ENCODE assay signal across 22 cellular contexts in genomic region chr4:184621518-184621917, GRCh38. TPM values are rescaled to one million over a fixed set of nuclear protein-coding genes. Genes with fewer than 3 reads are reported as not detected.
DNase-seq lines count a peak whose midpoint lies in the region; ATAC-seq, FAIRE-seq and TF ChIP-seq lines count a peak whose summit lies in the region.
"Had no signal": no experiment of that assay in that cellular context is flagged by ENCODE, and none has a peak within 500 bp of the region (broad histone marks: within the 10 kb centered on the region; RNA-seq: fewer than 3 reads in every experiment).

No MANE protein-coding gene starts in this region.

- in situ Hi-C loops in HepG2 (cut with HindIII; ENCODE audit: extremely low pct_ligation_motif_present, low pct_unique_long_range_greater_than_20kb) = no loop called here

- H3K18ac ChIP-seq in H1 (ENCODE audit: extremely low read depth, low read length) = no peak overlapping the region

- H2BK20ac ChIP-seq in H1 (ENCODE audit: low read length) = 0 out of 2 replicates have a peak overlapping the region, but pooled peaks have one; percentile 34

- H3K27ac ChIP-seq in H1 (ENCODE audit: low read depth, low read length) (no peak overlapping the region), HepG2 (ENCODE audit: extremely low read length, insufficient read depth, low read length) (peak overlapping the region; percentile 33)
- H3K27ac ChIP-seq: 22Rv1; A549; BLaER1 treated with 17β-estradiol and CSF1 and Interleukin-3, amounts not matched to agents 10 nM and 100 nM; C4-2B had no signal

- H3K79me2 ChIP-seq in H1 (ENCODE audit: control insufficient read depth in 1 of 2, insufficient read depth in 2 of 2, low read length in 2 of 2) = no peaks in the 10 kb centered on the region
- H3K79me2 ChIP-seq in HepG2 (ENCODE audit: insufficient read depth, low read length) = peaks cover 44% of the 10 kb centered on the region

- POLR2A ChIA-PET in activated CD4-positive, alpha-beta T cell treated with anti-CD3 and anti-CD28 coated beads, Interleukin-2, amount 10 ng/mL, durations not matched to agents 7 days and 5 days (lab: Charles Lee) = no interaction called here
- POLR2A ChIA-PET in H1 (lab: Charles Lee; ENCODE audit: partially characterized antibody) = interaction anchor here (1.0 to 1.7 kb wide), 2 partner anchors 9 to 23 kb away, joined by 3 to 4 read pairs; no protein-coding TSS in a partner anchor
- POLR2A ChIA-PET in HepG2 (lab: Yijun Ruan, JAX) = interaction anchor here (0.9 to 4.5 kb wide), 3 partner anchors 9 to 112 kb away, joined by 3 to 17 read pairs (median 3); partner anchors contain the start of gene CENPU

- H4K8ac ChIP-seq in H1 (ENCODE audit: extremely low read depth, insufficient read depth, low read length) = no peak overlapping the region

- no peak overlapping the region for H2BK12ac ChIP-seq in H1 (ENCODE audit: low read depth, low read length)

- H3K23ac ChIP-seq in H1 (ENCODE audit: insufficient read length) = no peak overlapping the region

- no peak overlapping the region for H2BK5ac ChIP-seq in H1 (ENCODE audit: low read depth, low read length)

- no peak overlapping the region for H4K5ac ChIP-seq in H1 (ENCODE audit: insufficient read length, low read depth, low read length)

- CTCF ChIA-PET in activated CD4-positive, alpha-beta T cell treated with anti-CD3 and anti-CD28 coated beads, Interleukin-2, amount 10 ng/mL, durations not matched to agents 7 days and 5 days (lab: Charles Lee) = interaction anchor here (0.5 kb wide), 1 partner anchor 48 kb away, joined by 3 read pairs; no protein-coding TSS in a partner anchor
- CTCF ChIA-PET in H1 (lab: Charles Lee; ENCODE audit: partially characterized antibody) (no interaction called here), HepG2 (lab: Yijun Ruan, JAX; ENCODE audit: low intra/inter-chr PET ratio, low total read pairs) (no interaction called here)

- H3K4me1 Mint-ChIP-seq in activated CD4-positive, alpha-beta T cell treated with anti-CD3 and anti-CD28 coated beads, Interleukin-2, amount 10 ng/mL, durations not matched to agents 7 days and 5 days = peaks cover 23% of the 10 kb centered on the region

- no TSS peak for BruUV-seq in HepG2 (replicated peaks; lab: Mats Ljungman, UMichigan)

- no peaks in the 10 kb centered on the region for H4K20me1 ChIP-seq in H1 (replicated peaks in 1 of 2; ENCODE audit: control insufficient read depth in 1 of 2, insufficient read depth in 2 of 2, low read length in 2 of 2)
- no peaks in the 10 kb centered on the region for H4K20me1 ChIP-seq in HepG2 (ENCODE audit: insufficient read depth, low read length)
- H4K20me1 ChIP-seq: BLaER1 treated with 17β-estradiol and CSF1 and Interleukin-3, amounts not matched to agents 10 nM and 100 nM had no signal

- TF ChIP-seq RAD21 in H1 (IDR thresholded peaks at IDR 0.05 in 1 of 2, conservative IDR thresholded peaks at IDR 0.05 in 1 of 2; ENCODE audit: low read depth in 2 of 2, low read length in 2 of 2) (no peak), HepG2 (CRISPR knock-in tag; IDR thresholded peaks at IDR 0.05) (no peak)

- H3K27me3 ChIP-seq in H1 (replicated peaks in 1 of 4; ENCODE audit: control insufficient read depth in 3 of 4, extremely low read depth in 1 of 4, insufficient read depth in 3 of 4, low read length in 3 of 4) (no peaks in the 10 kb centered on the region), HepG2 (ENCODE audit: control insufficient read depth in 1 of 2, insufficient read depth in 2 of 2, low read length in 2 of 2) (no peaks in the 10 kb centered on the region)
- H3K27me3 ChIP-seq: BLaER1 treated with 17β-estradiol and CSF1 and Interleukin-3, amounts not matched to agents 10 nM and 100 nM had no signal

- H3K79me1 ChIP-seq in H1 (ENCODE audit: low read depth, low read length) = no peaks in the 10 kb centered on the region

- peaks cover 3% of the 10 kb centered on the region for H3K9me3 Mint-ChIP-seq in activated CD4-positive, alpha-beta T cell treated with anti-CD3 and anti-CD28 coated beads, Interleukin-2, amount 10 ng/mL, durations not matched to agents 7 days and 5 days
- H3K9me3 Mint-ChIP-seq: CD4-positive, alpha-beta T cell; CD8-positive, alpha-beta T cell had no signal

- H3K9me3 ChIP-seq in H1 (ENCODE audit: insufficient read depth in 2 of 2, low read depth in 1 of 2, low read length in 1 of 2) (0 out of 4 replicates have a peak, but pooled peaks cover 0 to 3% of the 10 kb centered on the region in 2 experiments), HepG2 (ENCODE audit: low read length) (no peaks in the 10 kb centered on the region)
- H3K9me3 ChIP-seq: A549; BLaER1 treated with 17β-estradiol and CSF1 and Interleukin-3, amounts not matched to agents 10 nM and 100 nM had no signal

- no peak for FAIRE-seq in H1 (lab: Jason Lieb, UNC)
- FAIRE-seq in HepG2 (lab: Jason Lieb, UNC) = peak; percentile 47
- FAIRE-seq: A549, D721Med, G401.6, GM12891, GM19239 had no signal

- peaks cover 3% of the 10 kb centered on the region; the same call in 1 of the 2 replicates for H3K23me2 ChIP-seq in H1 (ENCODE audit: low read depth, low read length)

- TF ChIP-seq CTCF in H1 (IDR thresholded peaks at IDR 0.05; ENCODE audit: control extremely low read depth in 1 of 3, insufficient read depth in 1 of 3, low read depth in 1 of 3, low read length in 3 of 3) (no peak), HepG2 (CRISPR knock-in tag; IDR thresholded peaks at IDR 0.05) (no peak)

- H3K4me2 ChIP-seq in H1 (ENCODE audit: insufficient read depth in 1 of 2, low read depth in 2 of 2, low read length in 2 of 2) = no peak overlapping the region
- H3K4me2 ChIP-seq in HepG2 (ENCODE audit: low read depth, low read length) = peak overlapping the region; percentile 66
- H3K4me2 ChIP-seq: A549; BLaER1 treated with 17β-estradiol and CSF1 and Interleukin-3, amounts not matched to agents 10 nM and 100 nM had no signal

- H4K91ac ChIP-seq in H1 (replicated peaks; ENCODE audit: insufficient read length, low read length) = no peak overlapping the region

- no peak for TF ChIP-seq POLR2A in H1 (IDR thresholded peaks at IDR 0.05; ENCODE audit: control extremely low read depth in 1 of 2, low read depth in 2 of 2, low read length in 2 of 2)
- TF ChIP-seq POLR2A in HepG2 (IDR thresholded peaks at IDR 0.05; ENCODE audit: insufficient read depth in 1 of 2, low read depth in 2 of 2, low read length in 2 of 2) = no peak

- H3K9ac ChIP-seq in H1 (replicated peaks in 1 of 4; ENCODE audit: extremely low read depth in 1 of 4, low read depth in 3 of 4, low read length in 3 of 4) = no peak overlapping the region
- H3K9ac ChIP-seq in HepG2 (ENCODE audit: insufficient read depth, low read depth, low read length) = peak overlapping the region; percentile 30; the same call in 1 of the 2 replicates
- H3K9ac ChIP-seq: BLaER1 treated with 17β-estradiol and CSF1 and Interleukin-3, amounts not matched to agents 10 nM and 100 nM had no signal

- H3K4me3 ChIP-seq in H1 (ENCODE audit: extremely low read depth in 1 of 4, insufficient read depth in 2 of 4, low read depth in 3 of 4, low read length in 4 of 4) (no peak overlapping the region), HepG2 (replicated peaks in 1 of 3; ENCODE audit: insufficient read depth in 1 of 3, low read depth in 2 of 3, low read length in 3 of 3) (0 out of 6 replicates have a peak overlapping the region, but pooled peaks of 1 of the 3 experiments have one; percentile 14)
- H3K4me3 ChIP-seq: A549; BLaER1 treated with 17β-estradiol and CSF1 and Interleukin-3, amounts not matched to agents 10 nM and 100 nM had no signal

- no peak overlapping the region for H2BK120ac ChIP-seq in H1 (replicated peaks; ENCODE audit: low read depth, low read length)

- no peak for DNase-seq in activated CD4-positive, alpha-beta T cell treated with anti-CD3 and anti-CD28 coated beads, Interleukin-2, amount 10 ng/mL, durations not matched to agents 7 days and 5 days
- no peak for DNase-seq in activated CD4-positive, alpha-beta T cell treated with anti-CD3 and anti-CD28 coated beads, Interleukin-2, amount 50 U/mL, for 4 hours
- DNase-seq in H1 (ENCODE audit: low read depth in 1 of 2, low spot score in 2 of 2) (no peak), HepG2 (ENCODE audit: low spot score) (peak; percentile 48)
- DNase-seq: AML-193; Caco-2; Calu3; CD4-positive, alpha-beta T cell; CD8-positive, alpha-beta T cell; DMS79 treated with DMSO at 0.1 percent for 48 hours; GF-D8 had no signal

- H3K4me3 Mint-ChIP-seq in activated CD4-positive, alpha-beta T cell treated with anti-CD3 and anti-CD28 coated beads, Interleukin-2, amount 10 ng/mL, durations not matched to agents 7 days and 5 days = no peak overlapping the region
- H3K4me3 Mint-ChIP-seq: B cell; CD4-positive, alpha-beta T cell; CD8-positive, alpha-beta T cell had no signal

- H3K4ac ChIP-seq in H1 (replicated peaks; ENCODE audit: insufficient read length, low read depth, low read length) = no peak overlapping the region

- TF ChIP-seq EP300 in H1 (IDR thresholded peaks at IDR 0.05; ENCODE audit: borderline replicate concordance in 1 of 2, low read depth in 2 of 2, low read length in 2 of 2) (no peak), HepG2 (IDR thresholded peaks at IDR 0.05; ENCODE audit: low read depth in 2 of 2, low read length in 2 of 2) (peak in 1 of 2 experiments; percentile 28; a peak in 1 of 4 replicates), HepG2 (CRISPR knock-in tag; IDR thresholded peaks at IDR 0.05; ENCODE audit: borderline replicate concordance) (no peak)

- no peaks in the 10 kb centered on the region for H3K36me3 ChIP-seq in H1 (ENCODE audit: control insufficient read depth in 2 of 4, insufficient read depth in 4 of 4, low read length in 3 of 4)
- no peaks in the 10 kb centered on the region for H3K36me3 ChIP-seq in HepG2 (replicated peaks in 1 of 2; ENCODE audit: control insufficient read depth in 1 of 2, insufficient read depth in 2 of 2, low read length in 2 of 2)

- H2AFZ ChIP-seq in H1 (ENCODE audit: low read length) = no peak overlapping the region
- H2AFZ ChIP-seq in HepG2 (ENCODE audit: low read length) = no peak overlapping the region

- WGBS in H1 (ENCODE audit: extremely low coverage in 1 of 2, insufficient coverage in 1 of 2, insufficient read length in 1 of 2, insufficient replicate concordance in 2 of 2, low coverage in 1 of 2, low lambda C conversion rate in 2 of 2, missing lambda C conversion rate in 1 of 2), 2 experiments = 95% methylated on average over 3 of the region's 3 CpGs; no CpG with 5 or more reads in 1 of the 2 experiments
- 35% methylated on average over 3 of the region's 3 CpGs for WGBS in HepG2 (ENCODE audit: low lambda C conversion rate)

- intact Hi-C loops in HepG2 (cut with micrococcal nuclease; ENCODE audit: unreplicated experiment) = no loop called here

- ATAC-seq in HepG2 (peak; percentile 7), GM19351 (IDR thresholded peaks at IDR 0.05; ENCODE audit: unreplicated experiment) (no peak), HG02623 (IDR thresholded peaks at IDR 0.05; ENCODE audit: unreplicated experiment) (no peak)
- ATAC-seq: A549; CD8-positive, alpha-beta T cell had no signal

- H3K27me3 Mint-ChIP-seq in activated CD4-positive, alpha-beta T cell treated with anti-CD3 and anti-CD28 coated beads, Interleukin-2, amount 10 ng/mL, durations not matched to agents 7 days and 5 days = no peaks in the 10 kb centered on the region
- H3K27me3 Mint-ChIP-seq: B cell; CD4-positive, alpha-beta T cell had no signal

- H2BK15ac ChIP-seq in H1 (ENCODE audit: low read length) = no peak overlapping the region; the same call in 1 of the 2 replicates

- peaks cover 4 to 14% (median 8%) of the 10 kb centered on the region in 4 experiments for H3K4me1 ChIP-seq in H1 (replicated peaks in 1 of 4; ENCODE audit: control insufficient read depth in 3 of 4, insufficient read depth in 4 of 4, low read length in 3 of 4)
- H3K4me1 ChIP-seq in HepG2 (ENCODE audit: insufficient read depth, low read length) = peaks cover 75% of the 10 kb centered on the region
- H3K4me1 ChIP-seq: A549 had no signal

- H3K14ac ChIP-seq in H1 (ENCODE audit: insufficient read length) = no peak overlapping the region

- H3K56ac ChIP-seq in H1 (replicated peaks; ENCODE audit: insufficient read length, low read depth, low read length) = no peak overlapping the region

- H3K27ac Mint-ChIP-seq in activated CD4-positive, alpha-beta T cell treated with anti-CD3 and anti-CD28 coated beads, Interleukin-2, amount 10 ng/mL, durations not matched to agents 7 days and 5 days = peak overlapping the region; percentile 20
- H3K27ac Mint-ChIP-seq: B cell; CD4-positive, alpha-beta T cell had no signal

- H2AK5ac ChIP-seq in H1 (ENCODE audit: low read depth, low read length) = no peak overlapping the region

- H3K36me3 Mint-ChIP-seq in activated CD4-positive, alpha-beta T cell treated with anti-CD3 and anti-CD28 coated beads, Interleukin-2, amount 10 ng/mL, durations not matched to agents 7 days and 5 days (ENCODE audit: low read depth) = peaks cover 28% of the 10 kb centered on the region

RNA-seq across cellular contexts. Expression of gene CASP3, which starts 27.7 kb away (rescaled TPM):
- total RNA-seq in activated CD4-positive, alpha-beta T cell treated with anti-CD3 and anti-CD28 coated beads, Interleukin-2, amount 10 ng/mL, durations not matched to agents 7 days and 5 days = 10 to 100 TPM; 58.0 to 64.2 TPM
- 81.1 and 82.5 TPM in 2 replicates for total RNA-seq in H1 (2021; fragmentation: NEBNext Ultra II Directional; extraction: Animal tissue kit (Norgen Biotek cat#: 25700))
- polyA plus RNA-seq in H1 (2011; rRNA removed) = 15.0 and 27.8 TPM in 2 replicates
- 39.6 TPM for polyA plus RNA-seq in H1 (2011; cell fraction: cytosol; rRNA removed)
- polyA plus RNA-seq in H1 (2011; cell fraction: nucleus; rRNA removed) = 12.9 TPM
- 30.9 to 58.4 TPM (median 37.1 TPM) in 4 replicates for polyA plus RNA-seq in H1 (2012, experiment 1 of 2)
- 9.4 TPM for polyA plus RNA-seq in H1 (2012, experiment 2 of 2)
- 53.0 TPM for polyA plus RNA-seq in H1 (2013, experiment 1 of 2)
- 56.0 TPM for polyA plus RNA-seq in H1 (2013, experiment 2 of 2)
- polyA minus RNA-seq in H1 (2011; rRNA and poly(A)+ RNA removed) = 19.4 and 27.4 TPM in 2 replicates
- polyA minus RNA-seq in H1 (2011; cell fraction: cytosol; rRNA and poly(A)+ RNA removed) = 14.6 TPM
- 15.8 TPM for polyA minus RNA-seq in H1 (2011; cell fraction: nucleus; rRNA and poly(A)+ RNA removed)
- 77.8 and 139 TPM in 2 replicates for total RNA-seq in HepG2 (2016; rRNA removed; fragmentation: Illumina TruSeq; extraction: Trizol)
- 6.9 and 8.3 TPM in 2 replicates for total RNA-seq in HepG2 (2016; cell fraction: cytosol; rRNA removed; fragmentation: Illumina TruSeq; extraction: Trizol; ENCODE audit: low read depth)
- 76.3 and 140 TPM in 2 replicates for total RNA-seq in HepG2 (2016; cell fraction: insoluble cytoplasmic fraction; rRNA removed; fragmentation: Illumina TruSeq; extraction: Trizol)
- total RNA-seq in HepG2 (2016; cell fraction: membrane; rRNA removed; fragmentation: Illumina TruSeq; extraction: Trizol) = 25.2 and 26.5 TPM in 2 replicates
- 38.4 and 42.0 TPM in 2 replicates for total RNA-seq in HepG2 (2016; cell fraction: nucleus; rRNA removed; fragmentation: Illumina TruSeq; extraction: Trizol)
- polyA plus RNA-seq in HepG2 (2011; rRNA removed) = 19.9 and 26.0 TPM in 2 replicates
- polyA plus RNA-seq in HepG2 (2011; cell fraction: cytosol; rRNA removed) = 9.9 and 15.6 TPM in 2 replicates
- 4.4 and 6.4 TPM in 2 replicates for polyA plus RNA-seq in HepG2 (2011; cell fraction: nucleus; rRNA removed)
- 22.6 and 26.2 TPM in 2 replicates for polyA plus RNA-seq in HepG2 (2012)
- 4.5 and 4.9 TPM in 2 replicates for polyA plus RNA-seq in HepG2 (2016; cell fraction: cytosol; fragmentation: Illumina TruSeq; extraction: Trizol; ENCODE audit: low read depth)
- polyA plus RNA-seq in HepG2 (2016; cell fraction: insoluble cytoplasmic fraction; fragmentation: Illumina TruSeq; extraction: Trizol; ENCODE audit: low read depth) = 116 and 129 TPM in 2 replicates
- polyA plus RNA-seq in HepG2 (2016; cell fraction: membrane; fragmentation: Illumina TruSeq; extraction: Trizol; ENCODE audit: low read depth) = 13.7 and 15.0 TPM in 2 replicates
- 50.9 and 57.0 TPM in 2 replicates for polyA plus RNA-seq in HepG2 (2016; cell fraction: nucleus; fragmentation: Illumina TruSeq; extraction: Trizol; ENCODE audit: insufficient read depth, low read depth)
- polyA minus RNA-seq in HepG2 (2011; rRNA and poly(A)+ RNA removed; ENCODE audit: low replicate concordance) = 5.3 and 7.6 TPM in 2 replicates
- polyA minus RNA-seq in HepG2 (2011; cell fraction: cytosol; rRNA and poly(A)+ RNA removed) = 9.8 and 11.5 TPM in 2 replicates
- polyA minus RNA-seq in HepG2 (2011; cell fraction: nucleus; rRNA and poly(A)+ RNA removed) = 13.1 and 13.6 TPM in 2 replicates

RNA-seq across cellular contexts. Expression of gene PRIMPOL, which starts 28.0 kb away (rescaled TPM):
- total RNA-seq in activated CD4-positive, alpha-beta T cell treated with anti-CD3 and anti-CD28 coated beads, Interleukin-2, amount 10 ng/mL, durations not matched to agents 7 days and 5 days = 10 to 100 TPM; 20.2 to 21.4 TPM
- 5.0 and 6.7 TPM in 2 replicates for total RNA-seq in H1 (2021; fragmentation: NEBNext Ultra II Directional; extraction: Animal tissue kit (Norgen Biotek cat#: 25700))
- polyA plus RNA-seq in H1 (2011; rRNA removed) (2.7 and 4.4 TPM in 2 replicates), HepG2 (2011; rRNA removed) (4.4 and 7.3 TPM in 2 replicates)
- polyA plus RNA-seq in H1 (2011; cell fraction: cytosol; rRNA removed) = 6.3 TPM
- 0.97 TPM for polyA plus RNA-seq in H1 (2011; cell fraction: nucleus; rRNA removed)
- polyA plus RNA-seq in H1 (2012, experiment 1 of 2) = 6.3 to 10.6 TPM (median 8.8 TPM) in 4 replicates
- polyA plus RNA-seq in H1 (2012, experiment 2 of 2) = 0.92 TPM
- polyA plus RNA-seq in H1 (2013, experiment 1 of 2) = 6.3 TPM
- polyA plus RNA-seq in H1 (2013, experiment 2 of 2) = 6.8 TPM
- 1.0 and 1.4 TPM in 2 replicates for polyA minus RNA-seq in H1 (2011; rRNA and poly(A)+ RNA removed)
- polyA minus RNA-seq in H1 (2011; cell fraction: cytosol; rRNA and poly(A)+ RNA removed) = 2.4 TPM
- polyA minus RNA-seq in H1 (2011; cell fraction: nucleus; rRNA and poly(A)+ RNA removed) = 3.3 TPM
- total RNA-seq in HepG2 (2016; rRNA removed; fragmentation: Illumina TruSeq; extraction: Trizol) = 11.0 and 17.3 TPM in 2 replicates
- 9.6 and 10.1 TPM in 2 replicates for total RNA-seq in HepG2 (2016; cell fraction: cytosol; rRNA removed; fragmentation: Illumina TruSeq; extraction: Trizol; ENCODE audit: low read depth)
- total RNA-seq in HepG2 (2016; cell fraction: insoluble cytoplasmic fraction; rRNA removed; fragmentation: Illumina TruSeq; extraction: Trizol) = 10.8 and 14.2 TPM in 2 replicates
- total RNA-seq in HepG2 (2016; cell fraction: membrane; rRNA removed; fragmentation: Illumina TruSeq; extraction: Trizol) = 6.1 and 6.6 TPM in 2 replicates
- total RNA-seq in HepG2 (2016; cell fraction: nucleus; rRNA removed; fragmentation: Illumina TruSeq; extraction: Trizol) = 7.1 and 11.9 TPM in 2 replicates
- polyA plus RNA-seq in HepG2 (2011; cell fraction: cytosol; rRNA removed) = 1.4 and 2.2 TPM in 2 replicates
- 3.0 and 4.4 TPM in 2 replicates for polyA plus RNA-seq in HepG2 (2011; cell fraction: nucleus; rRNA removed)
- polyA plus RNA-seq in HepG2 (2012) = 5.3 and 5.4 TPM in 2 replicates
- 0.87 and 1.7 TPM in 2 replicates for polyA plus RNA-seq in HepG2 (2016; cell fraction: cytosol; fragmentation: Illumina TruSeq; extraction: Trizol; ENCODE audit: low read depth)
- polyA plus RNA-seq in HepG2 (2016; cell fraction: insoluble cytoplasmic fraction; fragmentation: Illumina TruSeq; extraction: Trizol; ENCODE audit: low read depth) = 9.6 and 12.3 TPM in 2 replicates
- 2.6 and 3.3 TPM in 2 replicates for polyA plus RNA-seq in HepG2 (2016; cell fraction: membrane; fragmentation: Illumina TruSeq; extraction: Trizol; ENCODE audit: low read depth)
- polyA plus RNA-seq in HepG2 (2016; cell fraction: nucleus; fragmentation: Illumina TruSeq; extraction: Trizol; ENCODE audit: insufficient read depth, low read depth) = 20.4 and 22.6 TPM in 2 replicates
- polyA minus RNA-seq in HepG2 (2011; rRNA and poly(A)+ RNA removed; ENCODE audit: low replicate concordance) = 1.2 and 2.0 TPM in 2 replicates
- polyA minus RNA-seq in HepG2 (2011; cell fraction: cytosol; rRNA and poly(A)+ RNA removed) = 1.1 and 2.1 TPM in 2 replicates
- polyA minus RNA-seq in HepG2 (2011; cell fraction: nucleus; rRNA and poly(A)+ RNA removed) = 4.6 and 6.2 TPM in 2 replicates
